Comparison of ENCODE assay signal across 1 cellular context in the genomic region with DNA sequence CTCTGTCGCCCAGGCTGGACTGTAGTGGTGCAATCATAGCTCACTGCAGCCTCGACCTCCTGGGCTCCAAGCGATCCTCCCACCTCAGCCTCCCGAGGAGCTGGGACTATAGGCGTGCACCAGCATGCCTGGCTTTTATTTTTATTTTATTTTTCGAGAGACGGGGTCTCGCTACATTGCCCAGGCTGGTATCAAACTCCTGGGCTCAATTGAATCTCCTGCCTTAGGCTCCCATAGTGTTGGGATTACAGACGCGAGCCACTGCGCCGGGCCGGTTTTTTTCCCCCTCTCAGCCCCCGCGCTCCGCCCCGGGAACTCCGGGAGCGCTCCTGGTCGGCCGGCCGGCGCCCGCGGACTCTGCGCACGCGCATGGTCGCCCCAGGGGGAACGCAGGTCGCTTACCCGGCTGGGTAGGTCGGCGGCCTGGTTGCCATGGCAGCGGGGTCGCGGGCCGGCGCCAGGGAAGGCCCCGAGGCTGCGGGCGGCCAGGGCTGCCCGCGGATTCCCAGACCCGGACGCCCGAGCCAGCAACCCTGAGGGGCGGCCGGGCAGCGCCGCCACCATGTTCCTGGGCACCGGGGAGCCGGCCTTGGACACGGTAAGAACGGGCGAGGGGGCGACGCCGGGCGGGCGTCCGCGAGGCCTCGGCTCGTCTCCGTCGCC.
TF ChIP-seq lines count a peak whose summit lies in the region.

A gene with protein sequence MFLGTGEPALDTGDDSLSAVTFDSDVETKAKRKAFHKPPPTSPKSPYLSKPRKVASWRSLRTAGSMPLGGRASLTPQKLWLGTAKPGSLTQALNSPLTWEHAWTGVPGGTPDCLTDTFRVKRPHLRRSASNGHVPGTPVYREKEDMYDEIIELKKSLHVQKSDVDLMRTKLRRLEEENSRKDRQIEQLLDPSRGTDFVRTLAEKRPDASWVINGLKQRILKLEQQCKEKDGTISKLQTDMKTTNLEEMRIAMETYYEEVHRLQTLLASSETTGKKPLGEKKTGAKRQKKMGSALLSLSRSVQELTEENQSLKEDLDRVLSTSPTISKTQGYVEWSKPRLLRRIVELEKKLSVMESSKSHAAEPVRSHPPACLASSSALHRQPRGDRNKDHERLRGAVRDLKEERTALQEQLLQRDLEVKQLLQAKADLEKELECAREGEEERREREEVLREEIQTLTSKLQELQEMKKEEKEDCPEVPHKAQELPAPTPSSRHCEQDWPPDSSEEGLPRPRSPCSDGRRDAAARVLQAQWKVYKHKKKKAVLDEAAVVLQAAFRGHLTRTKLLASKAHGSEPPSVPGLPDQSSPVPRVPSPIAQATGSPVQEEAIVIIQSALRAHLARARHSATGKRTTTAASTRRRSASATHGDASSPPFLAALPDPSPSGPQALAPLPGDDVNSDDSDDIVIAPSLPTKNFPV (plus strand): TSS at position 360 of the 663 bp plus-strand sequence. CDS start 203 bp downstream, at position 563.

TF ChIP-seq in K562, 482 proteins besides CTCF, POLR2A, EP300 and RAD21 (continued from another document and continues in another):
- TF ChIP-seq, protein P1, sequence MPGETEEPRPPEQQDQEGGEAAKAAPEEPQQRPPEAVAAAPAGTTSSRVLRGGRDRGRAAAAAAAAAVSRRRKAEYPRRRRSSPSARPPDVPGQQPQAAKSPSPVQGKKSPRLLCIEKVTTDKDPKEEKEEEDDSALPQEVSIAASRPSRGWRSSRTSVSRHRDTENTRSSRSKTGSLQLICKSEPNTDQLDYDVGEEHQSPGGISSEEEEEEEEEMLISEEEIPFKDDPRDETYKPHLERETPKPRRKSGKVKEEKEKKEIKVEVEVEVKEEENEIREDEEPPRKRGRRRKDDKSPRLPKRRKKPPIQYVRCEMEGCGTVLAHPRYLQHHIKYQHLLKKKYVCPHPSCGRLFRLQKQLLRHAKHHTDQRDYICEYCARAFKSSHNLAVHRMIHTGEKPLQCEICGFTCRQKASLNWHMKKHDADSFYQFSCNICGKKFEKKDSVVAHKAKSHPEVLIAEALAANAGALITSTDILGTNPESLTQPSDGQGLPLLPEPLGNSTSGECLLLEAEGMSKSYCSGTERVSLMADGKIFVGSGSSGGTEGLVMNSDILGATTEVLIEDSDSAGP (CRISPR knock-in tag; IDR thresholded peaks at IDR 0.05), result no peak
- no peak for TF ChIP-seq IFI16 (CRISPR knock-in tag; IDR thresholded peaks at IDR 0.05)
- TF ChIP-seq ZHX1 (conservative IDR thresholded peaks at IDR 0.05; ENCODE audit: low read length), result no peak
- TF ChIP-seq, protein P2, sequence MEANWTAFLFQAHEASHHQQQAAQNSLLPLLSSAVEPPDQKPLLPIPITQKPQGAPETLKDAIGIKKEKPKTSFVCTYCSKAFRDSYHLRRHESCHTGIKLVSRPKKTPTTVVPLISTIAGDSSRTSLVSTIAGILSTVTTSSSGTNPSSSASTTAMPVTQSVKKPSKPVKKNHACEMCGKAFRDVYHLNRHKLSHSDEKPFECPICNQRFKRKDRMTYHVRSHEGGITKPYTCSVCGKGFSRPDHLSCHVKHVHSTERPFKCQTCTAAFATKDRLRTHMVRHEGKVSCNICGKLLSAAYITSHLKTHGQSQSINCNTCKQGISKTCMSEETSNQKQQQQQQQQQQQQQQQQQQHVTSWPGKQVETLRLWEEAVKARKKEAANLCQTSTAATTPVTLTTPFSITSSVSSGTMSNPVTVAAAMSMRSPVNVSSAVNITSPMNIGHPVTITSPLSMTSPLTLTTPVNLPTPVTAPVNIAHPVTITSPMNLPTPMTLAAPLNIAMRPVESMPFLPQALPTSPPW (CRISPR knock-in tag; IDR thresholded peaks at IDR 0.05), result peak; percentile 88
- TF ChIP-seq BRCA1 (IDR thresholded peaks at IDR 0.05), result no peak
- TF ChIP-seq BRCA1 (CRISPR knock-in tag; IDR thresholded peaks at IDR 0.05), result no peak
- TF ChIP-seq PRDM10 (IDR thresholded peaks at IDR 0.05; ENCODE audit: partially characterized antibody), result peak; percentile 51
- TF ChIP-seq GATAD2B (IDR thresholded peaks at IDR 0.05; ENCODE audit: borderline replicate concordance), result peak; percentile 77
- TF ChIP-seq ILK (tag; IDR thresholded peaks at IDR 0.05; ENCODE audit: borderline replicate concordance, low read depth), result no peak
- TF ChIP-seq SETDB1 (IDR thresholded peaks at IDR 0.05; ENCODE audit: low read length), result no peak
- TF ChIP-seq BMI1 (IDR thresholded peaks at IDR 0.05; ENCODE audit: low read length), result peak; percentile 82
- no peak for TF ChIP-seq IRF2 (CRISPR knock-in tag; IDR thresholded peaks at IDR 0.05)
- TF ChIP-seq ARID3A (IDR thresholded peaks at IDR 0.05; ENCODE audit: borderline replicate concordance, low read depth, low read length), result no peak
- no peak for TF ChIP-seq TBL1XR1 (IDR thresholded peaks at IDR 0.05; ENCODE audit: low read length in 2 of 2)
- peak; percentile 83 for TF ChIP-seq NR2C2 (CRISPR knock-in tag; IDR thresholded peaks at IDR 0.05)
- TF ChIP-seq NR2C2 (tag; IDR thresholded peaks at IDR 0.05), result peak; percentile 95
- no peak for TF ChIP-seq ZNF589 (CRISPR knock-in tag; IDR thresholded peaks at IDR 0.05; ENCODE audit: low read depth)
- TF ChIP-seq XRCC4 (IDR thresholded peaks at IDR 0.05; ENCODE audit: extremely low read depth, insufficient read depth, insufficient read length), result no peak
- peak; percentile 26; the same call in 1 of the 2 replicates for TF ChIP-seq RNF2 (IDR thresholded peaks at IDR 0.05)
- no peak for TF ChIP-seq ZNF444 (CRISPR knock-in tag; IDR thresholded peaks at IDR 0.05)
- TF ChIP-seq CREB1 (IDR thresholded peaks at IDR 0.05), result no peak
- peak; percentile 37; the same call in 1 of the 2 replicates for TF ChIP-seq CREB1 (CRISPR knock-in tag; IDR thresholded peaks at IDR 0.05)
- TF ChIP-seq, protein P3, sequence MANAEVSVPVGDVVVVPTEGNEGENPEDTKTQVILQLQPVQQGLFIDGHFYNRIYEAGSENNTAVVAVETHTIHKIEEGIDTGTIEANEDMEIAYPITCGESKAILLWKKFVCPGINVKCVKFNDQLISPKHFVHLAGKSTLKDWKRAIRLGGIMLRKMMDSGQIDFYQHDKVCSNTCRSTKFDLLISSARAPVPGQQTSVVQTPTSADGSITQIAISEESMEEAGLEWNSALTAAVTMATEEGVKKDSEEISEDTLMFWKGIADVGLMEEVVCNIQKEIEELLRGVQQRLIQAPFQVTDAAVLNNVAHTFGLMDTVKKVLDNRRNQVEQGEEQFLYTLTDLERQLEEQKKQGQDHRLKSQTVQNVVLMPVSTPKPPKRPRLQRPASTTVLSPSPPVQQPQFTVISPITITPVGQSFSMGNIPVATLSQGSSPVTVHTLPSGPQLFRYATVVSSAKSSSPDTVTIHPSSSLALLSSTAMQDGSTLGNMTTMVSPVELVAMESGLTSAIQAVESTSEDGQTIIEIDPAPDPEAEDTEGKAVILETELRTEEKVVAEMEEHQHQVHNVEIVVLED (CRISPR knock-in tag; IDR thresholded peaks at IDR 0.05), result no peak
- TF ChIP-seq E2F3 (CRISPR knock-in tag; IDR thresholded peaks at IDR 0.05), result no peak
- peak; percentile 22; the same call in 1 of the 2 replicates for TF ChIP-seq SOX6 (IDR thresholded peaks at IDR 0.05)
- TF ChIP-seq HCFC1 (IDR thresholded peaks at IDR 0.05; ENCODE audit: low read depth, low read length), result peak; percentile 61
- peak; percentile 97 for TF ChIP-seq ZNF121 (CRISPR knock-in tag; conservative IDR thresholded peaks at IDR 0.05)
- no peak for TF ChIP-seq CC2D1A (IDR thresholded peaks at IDR 0.05)
- TF ChIP-seq HNRNPH1 (optimal IDR thresholded peaks at IDR 0.05; ENCODE audit: low read depth, low read length), result no peak
- TF ChIP-seq L3MBTL2 (IDR thresholded peaks at IDR 0.05), result peak; percentile 10
- TF ChIP-seq DPF2 (IDR thresholded peaks at IDR 0.05), result peak; percentile 64
- TF ChIP-seq, protein P4, sequence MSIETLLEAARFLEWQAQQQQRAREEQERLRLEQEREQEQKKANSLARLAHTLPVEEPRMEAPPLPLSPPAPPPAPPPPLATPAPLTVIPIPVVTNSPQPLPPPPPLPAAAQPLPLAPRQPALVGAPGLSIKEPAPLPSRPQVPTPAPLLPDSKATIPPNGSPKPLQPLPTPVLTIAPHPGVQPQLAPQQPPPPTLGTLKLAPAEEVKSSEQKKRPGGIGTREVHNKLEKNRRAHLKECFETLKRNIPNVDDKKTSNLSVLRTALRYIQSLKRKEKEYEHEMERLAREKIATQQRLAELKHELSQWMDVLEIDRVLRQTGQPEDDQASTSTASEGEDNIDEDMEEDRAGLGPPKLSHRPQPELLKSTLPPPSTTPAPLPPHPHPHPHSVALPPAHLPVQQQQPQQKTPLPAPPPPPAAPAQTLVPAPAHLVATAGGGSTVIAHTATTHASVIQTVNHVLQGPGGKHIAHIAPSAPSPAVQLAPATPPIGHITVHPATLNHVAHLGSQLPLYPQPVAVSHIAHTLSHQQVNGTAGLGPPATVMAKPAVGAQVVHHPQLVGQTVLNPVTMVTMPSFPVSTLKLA (conservative IDR thresholded peaks at IDR 0.05), result peak; percentile 33 to 62; a peak in 3 of 4 replicates
- TF ChIP-seq ZNF449 (CRISPR knock-in tag; IDR thresholded peaks at IDR 0.05), result no peak
- TF ChIP-seq SRSF1 (IDR thresholded peaks at IDR 0.05; ENCODE audit: low read depth, low read length), result no peak
- no peak for TF ChIP-seq SMARCC2 (IDR thresholded peaks at IDR 0.05; ENCODE audit: low read depth)
- TF ChIP-seq BRD9 (IDR thresholded peaks at IDR 0.05; ENCODE audit: low read depth, partially characterized antibody), result no peak
- TF ChIP-seq MTA3 (IDR thresholded peaks at IDR 0.05; ENCODE audit: borderline replicate concordance), result 0 out of 2 replicates have a peak, but pooled peaks have one; percentile 37
- no peak for TF ChIP-seq ZNF311 (CRISPR knock-in tag; IDR thresholded peaks at IDR 0.05)
- TF ChIP-seq MECOM (CRISPR knock-in tag; IDR thresholded peaks at IDR 0.05), result no peak
- TF ChIP-seq ATF7 (IDR thresholded peaks at IDR 0.05), result peak; percentile 51
- no peak for TF ChIP-seq ZNF77 (CRISPR knock-in tag; IDR thresholded peaks at IDR 0.05)
